ENCODE assay signal across 20 cellular contexts in the genomic region with DNA sequence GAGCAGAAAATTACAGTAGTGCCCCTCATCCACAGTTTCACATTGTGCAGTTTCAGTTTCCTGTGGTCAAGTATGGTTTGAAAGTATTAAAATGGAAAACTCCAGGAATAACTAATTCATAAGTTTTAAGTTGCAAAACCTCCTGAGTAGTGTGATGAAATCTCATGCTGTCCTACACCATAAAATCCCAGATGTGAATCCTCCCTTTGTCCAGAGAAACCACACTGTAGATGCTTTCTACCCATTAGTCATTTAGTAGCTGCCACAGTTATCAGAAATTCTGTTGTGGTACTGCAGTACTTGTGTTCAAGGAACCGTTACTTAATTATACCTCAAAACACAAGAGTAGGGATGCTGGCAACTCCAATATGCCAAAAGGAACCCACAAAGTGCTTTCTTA.
DNase-seq lines count a peak whose midpoint lies in the region; ATAC-seq, FAIRE-seq and TF ChIP-seq lines count a peak whose summit lies in the region.
"Had no signal": no experiment of that assay in that cellular context is flagged by ENCODE, and none has a peak within 500 bp of the region (broad histone marks: within the 10 kb centered on the region; RNA-seq: fewer than 3 reads in every experiment).

No MANE protein-coding gene starts in this region.

- no peak for TF ChIP-seq CTCF in HepG2 (CRISPR knock-in tag; IDR thresholded peaks at IDR 0.05)
- no peak for TF ChIP-seq CTCF in right lobe of liver (IDR thresholded peaks at IDR 0.05)
- TF ChIP-seq CTCF in foreskin fibroblast (IDR thresholded peaks at IDR 0.05; ENCODE audit: low read depth, low read length): no peak
- TF ChIP-seq CTCF in heart right ventricle (IDR thresholded peaks at IDR 0.05): no peak

- H3K4me1 ChIP-seq in HepG2 (ENCODE audit: insufficient read depth, low read length): peaks cover 16% of the 10 kb centered on the region
- H3K4me1 ChIP-seq in right lobe of liver: no peaks in the 10 kb centered on the region
- H3K4me1 ChIP-seq in heart right ventricle: peaks cover 0 to 5% (median 0%) of the 10 kb centered on the region in 9 donors
- H3K4me1 ChIP-seq: heart left ventricle, upper lobe of left lung had no signal

- no peak overlapping the region for H3K4me2 ChIP-seq in HepG2 (ENCODE audit: low read depth, low read length)

- intact Hi-C loops in HepG2 (cut with micrococcal nuclease; ENCODE audit: unreplicated experiment): no loop called here
- intact Hi-C loops in right lobe of liver (cut with DNase I): no loop called here
- intact Hi-C loops in heart right ventricle (cut with DNase I): no loop called here

- TF ChIP-seq EP300 in HepG2 (IDR thresholded peaks at IDR 0.05; ENCODE audit: low read depth in 2 of 2, low read length in 2 of 2) (no peak), HepG2 (CRISPR knock-in tag; IDR thresholded peaks at IDR 0.05; ENCODE audit: borderline replicate concordance) (no peak)

- in situ Hi-C loops in HepG2 (cut with HindIII; ENCODE audit: extremely low pct_ligation_motif_present, low pct_unique_long_range_greater_than_20kb): no loop called here

- CTCF ChIA-PET in HepG2 (lab: Yijun Ruan, JAX; ENCODE audit: low intra/inter-chr PET ratio, low total read pairs): no interaction called here

- no peak overlapping the region for H2AFZ ChIP-seq in HepG2 (ENCODE audit: low read length)

- POLR2A ChIA-PET in HepG2 (lab: Yijun Ruan, JAX): no interaction called here

- H3K27me3 ChIP-seq in HepG2 (ENCODE audit: control insufficient read depth in 1 of 2, insufficient read depth in 2 of 2, low read length in 2 of 2): no peaks in the 10 kb centered on the region
- H3K27me3 ChIP-seq in right lobe of liver: no peaks in the 10 kb centered on the region
- no peaks in the 10 kb centered on the region for H3K27me3 ChIP-seq in heart right ventricle
- H3K27me3 ChIP-seq: heart left ventricle, upper lobe of left lung had no signal

- WGBS in HepG2 (ENCODE audit: low lambda C conversion rate): 86% methylated on average over 1 of the region's 1 CpG
- WGBS in right lobe of liver (ENCODE audit: insufficient coverage, low coverage, low lambda C conversion rate, missing lambda C conversion rate): 50% methylated on average over 1 of the region's 1 CpG
- WGBS in heart right ventricle, 2 donors: 82 to 87% methylated on average over 1 of the region's 1 CpG

- FAIRE-seq in HepG2 (lab: Jason Lieb, UNC): peak; percentile 8

- no peak for TF ChIP-seq RAD21 in HepG2 (CRISPR knock-in tag; IDR thresholded peaks at IDR 0.05)

- H3K27ac ChIP-seq in HepG2 (ENCODE audit: extremely low read length, insufficient read depth, low read length): no peak overlapping the region
- no peak overlapping the region for H3K27ac ChIP-seq in right lobe of liver
- no peak overlapping the region for H3K27ac ChIP-seq in heart right ventricle
- H3K27ac ChIP-seq: upper lobe of left lung had no signal

- no peak overlapping the region for H3K4me3 ChIP-seq in HepG2 (replicated peaks in 1 of 3; ENCODE audit: insufficient read depth in 1 of 3, low read depth in 2 of 3, low read length in 3 of 3)
- H3K4me3 ChIP-seq in right lobe of liver: no peak overlapping the region
- no peak overlapping the region for H3K4me3 ChIP-seq in foreskin fibroblast (ENCODE audit: low read depth in 1 of 2, low read length in 2 of 2)
- no peak overlapping the region for H3K4me3 ChIP-seq in heart right ventricle
- H3K4me3 ChIP-seq: heart left ventricle, upper lobe of left lung had no signal

- H3K36me3 ChIP-seq in HepG2 (replicated peaks in 1 of 2; ENCODE audit: control insufficient read depth in 1 of 2, insufficient read depth in 2 of 2, low read length in 2 of 2): peaks cover 0 to 2% of the 10 kb centered on the region in 2 experiments; a peak in 2 of 5 replicates
- no peaks in the 10 kb centered on the region for H3K36me3 ChIP-seq in right lobe of liver
- no peaks in the 10 kb centered on the region for H3K36me3 ChIP-seq in heart right ventricle
- H3K36me3 ChIP-seq: heart left ventricle, upper lobe of left lung had no signal

- no peaks in the 10 kb centered on the region for H3K79me2 ChIP-seq in HepG2 (ENCODE audit: insufficient read depth, low read length)

- no peak overlapping the region for H3K9ac ChIP-seq in HepG2 (ENCODE audit: insufficient read depth, low read depth, low read length)

- H4K20me1 ChIP-seq in HepG2 (ENCODE audit: insufficient read depth, low read length): no peaks in the 10 kb centered on the region

- DNase-seq in HepG2 (ENCODE audit: low spot score) (peak; percentile 44), right lobe of liver (no peak), amniotic epithelial cell (ENCODE audit: low read depth) (peak; percentile 97), foreskin fibroblast (peak; percentile 32 to 84), mucosa of gallbladder (ENCODE audit: low spot score) (no peak), SKM-1 treated with dmso at 0.1 percent for 144 hours (lab: John Stamatoyannopoulos, UW; ENCODE audit: unreplicated experiment) (no peak), heart right ventricle (no peak)
- DNase-seq: 8988T; activated naive CD4-positive, alpha-beta T cell treated with Interleukin-2 at 50 U/mL for 16 hours; COR-L47; effector memory CD8-positive, alpha-beta T cell; heart left ventricle; naive thymus-derived CD4-positive, alpha-beta T cell; NCI-H1436; NCI-H446; right cardiac atrium; stimulated activated CD4-positive, alpha-beta T cell treated with anti-CD3 and anti-CD28 coated beads, Interleukin-4, amount 100 ng/mL, for 4 hours; upper lobe of left lung had no signal

- TF ChIP-seq POLR2A in HepG2 (IDR thresholded peaks at IDR 0.05; ENCODE audit: insufficient read depth in 1 of 2, low read depth in 2 of 2, low read length in 2 of 2) (no peak), right lobe of liver (IDR thresholded peaks at IDR 0.05) (no peak)

- no TSS peak for BruUV-seq in HepG2 (replicated peaks; lab: Mats Ljungman, UMichigan)

- no peaks in the 10 kb centered on the region for H3K9me3 ChIP-seq in HepG2 (ENCODE audit: low read length)
- no peaks in the 10 kb centered on the region for H3K9me3 ChIP-seq in right lobe of liver
- no peaks in the 10 kb centered on the region for H3K9me3 ChIP-seq in heart right ventricle
- H3K9me3 ChIP-seq: heart left ventricle, upper lobe of left lung had no signal

- ATAC-seq in HepG2 (peak; percentile 56; the same call in 2 of the 3 replicates), right lobe of liver (no peak), GM18873 (IDR thresholded peaks at IDR 0.05; ENCODE audit: low FRiP score, unreplicated experiment) (no peak), heart right ventricle (no peak)
- ATAC-seq: effector memory CD8-positive, alpha-beta T cell; heart left ventricle; naive thymus-derived CD4-positive, alpha-beta T cell; right cardiac atrium; WTC11 had no signal

TF ChIP-seq in HepG2, 621 proteins besides CTCF, POLR2A, EP300 and RAD21 (continues in another document):
- TF ChIP-seq, protein P1, sequence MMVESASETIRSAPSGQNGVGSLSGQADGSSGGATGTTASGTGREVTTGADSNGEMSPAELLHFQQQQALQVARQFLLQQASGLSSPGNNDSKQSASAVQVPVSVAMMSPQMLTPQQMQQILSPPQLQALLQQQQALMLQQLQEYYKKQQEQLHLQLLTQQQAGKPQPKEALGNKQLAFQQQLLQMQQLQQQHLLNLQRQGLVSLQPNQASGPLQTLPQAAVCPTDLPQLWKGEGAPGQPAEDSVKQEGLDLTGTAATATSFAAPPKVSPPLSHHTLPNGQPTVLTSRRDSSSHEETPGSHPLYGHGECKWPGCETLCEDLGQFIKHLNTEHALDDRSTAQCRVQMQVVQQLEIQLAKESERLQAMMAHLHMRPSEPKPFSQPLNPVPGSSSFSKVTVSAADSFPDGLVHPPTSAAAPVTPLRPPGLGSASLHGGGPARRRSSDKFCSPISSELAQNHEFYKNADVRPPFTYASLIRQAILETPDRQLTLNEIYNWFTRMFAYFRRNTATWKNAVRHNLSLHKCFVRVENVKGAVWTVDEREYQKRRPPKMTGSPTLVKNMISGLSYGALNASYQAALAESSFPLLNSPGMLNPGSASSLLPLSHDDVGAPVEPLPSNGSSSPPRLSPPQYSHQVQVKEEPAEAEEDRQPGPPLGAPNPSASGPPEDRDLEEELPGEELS (CRISPR knock-in tag; IDR thresholded peaks at IDR 0.05): no peak
- TF ChIP-seq, protein P2, sequence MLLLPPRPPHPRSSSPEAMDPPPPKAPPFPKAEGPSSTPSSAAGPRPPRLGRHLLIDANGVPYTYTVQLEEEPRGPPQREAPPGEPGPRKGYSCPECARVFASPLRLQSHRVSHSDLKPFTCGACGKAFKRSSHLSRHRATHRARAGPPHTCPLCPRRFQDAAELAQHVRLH (CRISPR knock-in tag; IDR thresholded peaks at IDR 0.05; ENCODE audit: borderline replicate concordance, low read depth): no peak
- peak; percentile 47; the same call in 1 of the 2 replicates for TF ChIP-seq NR2C2 (CRISPR knock-in tag; IDR thresholded peaks at IDR 0.05; ENCODE audit: borderline replicate concordance)
- no peak for TF ChIP-seq ZBTB21 (CRISPR knock-in tag; IDR thresholded peaks at IDR 0.05)
- TF ChIP-seq ZNF589 (CRISPR knock-in tag; conservative IDR thresholded peaks at IDR 0.05): no peak
- TF ChIP-seq NR2F6 (IDR thresholded peaks at IDR 0.05): peak; percentile 26; the same call in 1 of the 2 replicates
- TF ChIP-seq NR2F6 (CRISPR knock-in tag; IDR thresholded peaks at IDR 0.05): no peak
- TF ChIP-seq CEBPB (IDR thresholded peaks at IDR 0.05; ENCODE audit: borderline replicate concordance, low read depth, low read length): 0 out of 2 replicates have a peak, but pooled peaks have one; percentile 19
- TF ChIP-seq, protein P3, sequence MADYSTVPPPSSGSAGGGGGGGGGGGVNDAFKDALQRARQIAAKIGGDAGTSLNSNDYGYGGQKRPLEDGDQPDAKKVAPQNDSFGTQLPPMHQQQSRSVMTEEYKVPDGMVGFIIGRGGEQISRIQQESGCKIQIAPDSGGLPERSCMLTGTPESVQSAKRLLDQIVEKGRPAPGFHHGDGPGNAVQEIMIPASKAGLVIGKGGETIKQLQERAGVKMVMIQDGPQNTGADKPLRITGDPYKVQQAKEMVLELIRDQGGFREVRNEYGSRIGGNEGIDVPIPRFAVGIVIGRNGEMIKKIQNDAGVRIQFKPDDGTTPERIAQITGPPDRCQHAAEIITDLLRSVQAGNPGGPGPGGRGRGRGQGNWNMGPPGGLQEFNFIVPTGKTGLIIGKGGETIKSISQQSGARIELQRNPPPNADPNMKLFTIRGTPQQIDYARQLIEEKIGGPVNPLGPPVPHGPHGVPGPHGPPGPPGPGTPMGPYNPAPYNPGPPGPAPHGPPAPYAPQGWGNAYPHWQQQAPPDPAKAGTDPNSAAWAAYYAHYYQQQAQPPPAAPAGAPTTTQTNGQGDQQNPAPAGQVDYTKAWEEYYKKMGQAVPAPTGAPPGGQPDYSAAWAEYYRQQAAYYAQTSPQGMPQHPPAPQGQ (CRISPR knock-in tag; IDR thresholded peaks at IDR 0.05; ENCODE audit: borderline replicate concordance): no peak
- no peak for TF ChIP-seq AGO1 (IDR thresholded peaks at IDR 0.05; ENCODE audit: low read depth, low read length, poor library complexity, severe bottlenecking)

Comparison
In these comparisons a context has a peak if more than half of its experiments do, and no peak if none do; other contexts are left out.
1. DNase-seq: peak in HepG2 (single experiment), amniotic epithelial cell (single experiment) and foreskin fibroblast (2 of 2); none in right lobe of liver (0 of 3), mucosa of gallbladder (single experiment), SKM-1 treated with dmso at 0.1 percent for 144 hours (single experiment) and heart right ventricle (0 of 2).